In genomic region chr7:90210925-90211324, GRCh38 we compare ENCODE assay signal across 9 cellular contexts. TPM values are rescaled to one million over a fixed set of nuclear protein-coding genes. Genes with fewer than 3 reads are reported as not detected.
A peak's percentile ranks its signal among the peaks of the same experiment; 100 is the strongest.
DNase-seq lines count a peak whose midpoint lies in the region; ATAC-seq and TF ChIP-seq lines count a peak whose summit lies in the region.
"Had no signal": no experiment of that assay in that cellular context is flagged by ENCODE, and none has a peak within 500 bp of the region (broad histone marks: within the 10 kb centered on the region; RNA-seq: fewer than 3 reads in every experiment).

No MANE protein-coding gene starts in this region.

- no peak overlapping the region for H3K27ac Mint-ChIP-seq in activated CD8-positive, alpha-beta T cell treated with anti-CD3 and anti-CD28 coated beads for 36 hours
- H3K27ac Mint-ChIP-seq in activated CD8-positive, alpha-beta T cell treated with anti-CD3 and anti-CD28 coated beads, Interleukin-2, amount 10 ng/mL, durations not matched to agents 7 days and 5 days: no peak overlapping the region
- H3K27ac Mint-ChIP-seq in activated T-helper 2 cell treated with anti-CD3 and anti-CD28 coated beads, Interferon-gamma antibody, Interleukin-2, Interleukin-4, amounts not matched to agents 10 μg/mL and 5 μg/mL and 100 μg/mL, durations not matched to agents 14 hours and 24 hours and 36 hours: no peak overlapping the region
- H3K27ac Mint-ChIP-seq: CD4-positive, alpha-beta T cell had no signal

- peaks cover 28% of the 10 kb centered on the region for H3K27me3 Mint-ChIP-seq in activated CD8-positive, alpha-beta T cell treated with anti-CD3 and anti-CD28 coated beads for 36 hours
- H3K27me3 Mint-ChIP-seq in activated CD8-positive, alpha-beta T cell treated with anti-CD3 and anti-CD28 coated beads, Interleukin-2, amount 10 ng/mL, durations not matched to agents 7 days and 5 days (ENCODE audit: low read depth): peaks cover 22% of the 10 kb centered on the region
- H3K27me3 Mint-ChIP-seq in activated T-helper 2 cell treated with anti-CD3 and anti-CD28 coated beads, Interferon-gamma antibody, Interleukin-2, Interleukin-4, amounts not matched to agents 10 μg/mL and 5 μg/mL and 100 μg/mL, durations not matched to agents 14 hours and 24 hours and 36 hours (ENCODE audit: low read depth): peaks cover 27% of the 10 kb centered on the region

- WGBS in upper lobe of left lung, 2 donors: 29 to 36% methylated on average over 10 to 11 of the region's 11 CpGs

- H3K9me3 Mint-ChIP-seq in activated CD8-positive, alpha-beta T cell treated with anti-CD3 and anti-CD28 coated beads for 36 hours: no peaks in the 10 kb centered on the region
- H3K9me3 Mint-ChIP-seq in activated CD8-positive, alpha-beta T cell treated with anti-CD3 and anti-CD28 coated beads, Interleukin-2, amount 10 ng/mL, durations not matched to agents 7 days and 5 days (ENCODE audit: insufficient read depth): no peaks in the 10 kb centered on the region
- no peaks in the 10 kb centered on the region for H3K9me3 Mint-ChIP-seq in activated T-helper 2 cell treated with anti-CD3 and anti-CD28 coated beads, Interferon-gamma antibody, Interleukin-2, Interleukin-4, amounts not matched to agents 10 μg/mL and 5 μg/mL and 100 μg/mL, durations not matched to agents 14 hours and 24 hours and 36 hours
- H3K9me3 Mint-ChIP-seq: CD4-positive, alpha-beta T cell had no signal

- H3K4me1 ChIP-seq in lower lobe of right lung (peaks cover 7% of the 10 kb centered on the region), upper lobe of left lung (peaks cover 3 to 14% (median 8%) of the 10 kb centered on the region in 4 donors)

- H3K4me3 ChIP-seq in lower lobe of right lung (peak overlapping the region; percentile 62), upper lobe of left lung (peak overlapping the region in 3 of 4 donors; percentile 45 to 65 (median 51))

- intact Hi-C loops in activated CD8-positive, alpha-beta T cell treated with anti-CD3 and anti-CD28 coated beads for 36 hours (cut with micrococcal nuclease): no loop called here
- intact Hi-C loops in lower lobe of right lung (cut with DNase I): no loop called here
- intact Hi-C loops in activated T-helper 2 cell treated with anti-CD3 and anti-CD28 coated beads, Interferon-gamma antibody, Interleukin-2, Interleukin-4, amounts not matched to agents 10 μg/mL and 5 μg/mL and 100 μg/mL, durations not matched to agents 14 hours and 24 hours and 36 hours (cut with micrococcal nuclease): no loop called here

- H3K36me3 ChIP-seq in lower lobe of right lung (no peaks in the 10 kb centered on the region), upper lobe of left lung (no peaks in the 10 kb centered on the region)

- peaks cover 11% of the 10 kb centered on the region for H3K27me3 ChIP-seq in lower lobe of right lung (ENCODE audit: low read depth)
- peaks cover 0 to 3% (median 0%) of the 10 kb centered on the region in 4 donors for H3K27me3 ChIP-seq in upper lobe of left lung

- ATAC-seq in activated CD8-positive, alpha-beta T cell treated with anti-CD3 and anti-CD28 coated beads for 36 hours: no peak
- no peak for ATAC-seq in activated CD8-positive, alpha-beta T cell treated with anti-CD3 and anti-CD28 coated beads, Interleukin-2, amount 10 ng/mL, durations not matched to agents 7 days and 5 days
- ATAC-seq in lower lobe of right lung (peak in 1 of 2 donors; percentile 20), upper lobe of left lung (ENCODE audit: low FRiP score in 2 of 2) (no peak)

- no peaks in the 10 kb centered on the region for H3K9me3 ChIP-seq in lower lobe of right lung
- no peaks in the 10 kb centered on the region for H3K9me3 ChIP-seq in upper lobe of left lung

- TF ChIP-seq POLR2A in upper lobe of left lung (IDR thresholded peaks at IDR 0.05): no peak

- DNase-seq in activated CD8-positive, alpha-beta T cell treated with anti-CD3 and anti-CD28 coated beads for 36 hours: no peak
- no peak for DNase-seq in activated CD8-positive, alpha-beta T cell treated with anti-CD3 and anti-CD28 coated beads, Interleukin-2, amount 10 ng/mL, durations not matched to agents 7 days and 5 days
- DNase-seq in caudate nucleus (lab: John Stamatoyannopoulos, UW): peak in 18 of 61 donors; percentile 0 to 62 (median 16)
- DNase-seq in lower lobe of right lung: no peak
- no peak for DNase-seq in upper lobe of left lung
- no peak for DNase-seq in NK-92 (lab: John Stamatoyannopoulos, UW; ENCODE audit: unreplicated experiment)
- DNase-seq in NK-92 treated with Interleukin-12 subunit alpha and Interleukin-12 subunit beta, amount 100 ng/mL, for 24 hours (lab: John Stamatoyannopoulos, UW): no peak
- DNase-seq in activated T-helper 2 cell treated with anti-CD3 and anti-CD28 coated beads, Interferon-gamma antibody, Interleukin-2, Interleukin-4, amounts not matched to agents 10 μg/mL and 5 μg/mL and 100 μg/mL, durations not matched to agents 14 hours and 24 hours and 36 hours (ENCODE audit: low spot score): no peak

- H3K4me3 Mint-ChIP-seq in activated CD8-positive, alpha-beta T cell treated with anti-CD3 and anti-CD28 coated beads for 36 hours: peak overlapping the region; percentile 35
- no peak overlapping the region for H3K4me3 Mint-ChIP-seq in activated CD8-positive, alpha-beta T cell treated with anti-CD3 and anti-CD28 coated beads, Interleukin-2, amount 10 ng/mL, durations not matched to agents 7 days and 5 days
- H3K4me3 Mint-ChIP-seq in activated T-helper 2 cell treated with anti-CD3 and anti-CD28 coated beads, Interferon-gamma antibody, Interleukin-2, Interleukin-4, amounts not matched to agents 10 μg/mL and 5 μg/mL and 100 μg/mL, durations not matched to agents 14 hours and 24 hours and 36 hours (ENCODE audit: low read depth): no peak overlapping the region
- H3K4me3 Mint-ChIP-seq: CD4-positive, alpha-beta T cell had no signal

- no peak for TF ChIP-seq CTCF in activated CD8-positive, alpha-beta T cell treated with anti-CD3 and anti-CD28 coated beads for 36 hours (IDR thresholded peaks at IDR 0.05)
- no peak for TF ChIP-seq CTCF in lower lobe of right lung (IDR thresholded peaks at IDR 0.05)
- TF ChIP-seq CTCF in upper lobe of left lung (IDR thresholded peaks at IDR 0.05): no peak

- POLR2A ChIA-PET in activated CD8-positive, alpha-beta T cell treated with anti-CD3 and anti-CD28 coated beads for 36 hours (lab: Charles Lee): interaction anchor here (1.2 kb wide), 1 partner anchor 32 kb away, joined by 3 read pairs; no protein-coding TSS in a partner anchor
- POLR2A ChIA-PET in activated CD8-positive, alpha-beta T cell treated with anti-CD3 and anti-CD28 coated beads, Interleukin-2, amount 10 ng/mL, durations not matched to agents 7 days and 5 days (lab: Charles Lee): interaction anchor here (0.6 kb wide), 1 partner anchor 487 kb away, joined by 3 read pairs; no protein-coding TSS in a partner anchor

- CTCF ChIA-PET in activated CD8-positive, alpha-beta T cell treated with anti-CD3 and anti-CD28 coated beads for 36 hours (lab: Charles Lee): interaction anchor here (1.1 to 2.1 kb wide), 9 partner anchors 11 to 217 kb away, joined by 3 to 8 read pairs (median 7); partner anchors contain the start of gene STEAP1
- CTCF ChIA-PET in activated CD8-positive, alpha-beta T cell treated with anti-CD3 and anti-CD28 coated beads, Interleukin-2, amount 10 ng/mL, durations not matched to agents 7 days and 5 days (lab: Charles Lee): interaction anchor here (0.7 to 1.7 kb wide), 8 partner anchors 12 to 135 kb away, joined by 3 to 6 read pairs (median 4); partner anchors contain the start of gene STEAP1

- no peaks in the 10 kb centered on the region for H3K36me3 Mint-ChIP-seq in activated CD8-positive, alpha-beta T cell treated with anti-CD3 and anti-CD28 coated beads for 36 hours (ENCODE audit: low read depth)
- no peaks in the 10 kb centered on the region for H3K36me3 Mint-ChIP-seq in activated CD8-positive, alpha-beta T cell treated with anti-CD3 and anti-CD28 coated beads, Interleukin-2, amount 10 ng/mL, durations not matched to agents 7 days and 5 days (ENCODE audit: low read depth)
- no peaks in the 10 kb centered on the region for H3K36me3 Mint-ChIP-seq in activated T-helper 2 cell treated with anti-CD3 and anti-CD28 coated beads, Interferon-gamma antibody, Interleukin-2, Interleukin-4, amounts not matched to agents 10 μg/mL and 5 μg/mL and 100 μg/mL, durations not matched to agents 14 hours and 24 hours and 36 hours (ENCODE audit: low read depth)

- no peak for TF ChIP-seq EP300 in upper lobe of left lung (IDR thresholded peaks at IDR 0.05)

- H3K27ac ChIP-seq in caudate nucleus (ENCODE audit: low read depth, low read length): peak overlapping the region; percentile 86
- H3K27ac ChIP-seq in lower lobe of right lung: peak overlapping the region; percentile 80
- peak overlapping the region; percentile 48 to 78 (median 74) for H3K27ac ChIP-seq in upper lobe of left lung

- peaks cover 4% of the 10 kb centered on the region for H3K4me1 Mint-ChIP-seq in activated CD8-positive, alpha-beta T cell treated with anti-CD3 and anti-CD28 coated beads for 36 hours (ENCODE audit: low read depth)
- peaks cover 6% of the 10 kb centered on the region for H3K4me1 Mint-ChIP-seq in activated CD8-positive, alpha-beta T cell treated with anti-CD3 and anti-CD28 coated beads, Interleukin-2, amount 10 ng/mL, durations not matched to agents 7 days and 5 days (ENCODE audit: low read depth)
- no peaks in the 10 kb centered on the region for H3K4me1 Mint-ChIP-seq in activated T-helper 2 cell treated with anti-CD3 and anti-CD28 coated beads, Interferon-gamma antibody, Interleukin-2, Interleukin-4, amounts not matched to agents 10 μg/mL and 5 μg/mL and 100 μg/mL, durations not matched to agents 14 hours and 24 hours and 36 hours (ENCODE audit: low read depth)

RNA-seq across cellular contexts. Expression of gene STEAP2, which starts 0.6 kb away (rescaled TPM):
- total RNA-seq in activated CD8-positive, alpha-beta T cell treated with anti-CD3 and anti-CD28 coated beads for 36 hours: not detected
- not detected for total RNA-seq in activated CD8-positive, alpha-beta T cell treated with anti-CD3 and anti-CD28 coated beads, Interleukin-2, amount 10 ng/mL, durations not matched to agents 7 days and 5 days
- total RNA-seq in lower lobe of right lung (13.4 TPM), upper lobe of left lung (10 to 100 TPM in 2 of 6 donors, 1 to 10 TPM in 4; 2.6 to 18.7 (median 8.1) TPM)
- total RNA-seq in activated T-helper 2 cell treated with anti-CD3 and anti-CD28 coated beads, Interferon-gamma antibody, Interleukin-2, Interleukin-4, amounts not matched to agents 10 μg/mL and 5 μg/mL and 100 μg/mL, durations not matched to agents 14 hours and 24 hours and 36 hours: not detected in 2 replicates
- total RNA-seq: CD4-positive, alpha-beta T cell had no signal

RNA-seq across cellular contexts. Expression of gene CFAP69, which starts 34.0 kb away (rescaled TPM):
- under 1 TPM; 0.07 to 0.69 TPM for total RNA-seq in activated CD8-positive, alpha-beta T cell treated with anti-CD3 and anti-CD28 coated beads for 36 hours
- under 1 TPM in 1 of 2 experiments, not detected in 1; 0.65 TPM for total RNA-seq in activated CD8-positive, alpha-beta T cell treated with anti-CD3 and anti-CD28 coated beads, Interleukin-2, amount 10 ng/mL, durations not matched to agents 7 days and 5 days
- total RNA-seq in lower lobe of right lung (8.4 TPM), upper lobe of left lung (10 to 100 TPM in 2 of 6 donors, 1 to 10 TPM in 4; 3.4 to 34.9 (median 6.9) TPM)
- 0.34 and 0.51 TPM in 2 replicates for total RNA-seq in activated T-helper 2 cell treated with anti-CD3 and anti-CD28 coated beads, Interferon-gamma antibody, Interleukin-2, Interleukin-4, amounts not matched to agents 10 μg/mL and 5 μg/mL and 100 μg/mL, durations not matched to agents 14 hours and 24 hours and 36 hours
- total RNA-seq: CD4-positive, alpha-beta T cell had no signal

RNA-seq across cellular contexts. Expression of gene STEAP1, which starts 56.7 kb away (rescaled TPM):
- total RNA-seq in activated CD8-positive, alpha-beta T cell treated with anti-CD3 and anti-CD28 coated beads for 36 hours: under 1 TPM; 0.27 to 0.51 TPM
- not detected for total RNA-seq in activated CD8-positive, alpha-beta T cell treated with anti-CD3 and anti-CD28 coated beads, Interleukin-2, amount 10 ng/mL, durations not matched to agents 7 days and 5 days
- total RNA-seq in lower lobe of right lung (8.2 TPM), upper lobe of left lung (10 to 100 TPM in 2 of 6 donors, 1 to 10 TPM in 4; 1.4 to 15.3 (median 4.8) TPM)
- 0.46 and 0.50 TPM in 2 replicates for total RNA-seq in activated T-helper 2 cell treated with anti-CD3 and anti-CD28 coated beads, Interferon-gamma antibody, Interleukin-2, Interleukin-4, amounts not matched to agents 10 μg/mL and 5 μg/mL and 100 μg/mL, durations not matched to agents 14 hours and 24 hours and 36 hours
- total RNA-seq: CD4-positive, alpha-beta T cell had no signal
